ENCODE assay signal across 9 cellular contexts in the genomic region with DNA sequence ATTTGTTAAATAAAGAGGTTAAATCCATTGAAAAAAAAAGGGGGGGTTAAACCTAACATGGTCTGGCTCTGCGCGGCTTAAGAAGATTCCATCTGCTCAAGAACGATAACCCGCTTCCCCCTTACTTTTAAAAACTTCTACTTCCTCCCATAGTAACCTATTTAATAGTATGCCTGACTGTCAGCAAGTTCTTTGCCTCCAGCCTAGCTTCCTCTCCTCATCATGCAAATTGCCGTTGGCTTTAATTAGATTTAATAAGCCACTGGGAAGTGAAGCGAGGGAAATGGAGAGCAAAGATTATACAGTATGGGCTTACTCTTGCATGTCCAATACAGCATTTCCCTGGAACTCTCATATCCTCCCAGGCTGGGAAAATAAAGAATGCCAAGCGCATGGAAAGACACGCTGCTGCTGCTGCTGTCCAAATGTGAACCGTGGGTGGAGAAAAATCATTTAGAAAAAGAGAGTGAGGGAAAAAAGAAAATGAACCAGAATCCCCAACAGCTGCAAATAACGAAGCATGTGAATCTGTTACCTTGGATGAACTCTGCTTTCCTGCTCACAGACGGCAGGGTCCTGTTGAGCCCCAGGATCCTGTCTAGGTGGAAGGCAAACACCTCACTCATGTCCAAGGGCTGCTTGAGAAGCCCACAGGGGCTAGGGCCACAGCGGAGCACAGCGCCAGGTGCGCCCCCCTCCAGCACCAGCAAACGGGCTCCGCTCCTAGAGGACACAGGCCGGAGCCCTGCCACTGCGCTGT. TPM values are rescaled to one million over a fixed set of nuclear protein-coding genes. Genes with fewer than 3 reads are reported as not detected.
DNase-seq lines count a peak whose midpoint lies in the region; ATAC-seq, FAIRE-seq and TF ChIP-seq lines count a peak whose summit lies in the region.
"Had no signal": no experiment of that assay in that cellular context is flagged by ENCODE, and none has a peak within 500 bp of the region (broad histone marks: within the 10 kb centered on the region; RNA-seq: fewer than 3 reads in every experiment).

No MANE protein-coding gene starts in this region.

- peaks cover 10% of the 10 kb centered on the region for H3K4me1 ChIP-seq in astrocyte (ENCODE audit: insufficient read depth, low read length)
- H3K4me1 ChIP-seq in thoracic aorta (ENCODE audit: control insufficient read depth in 1 of 2, low read depth in 2 of 2): peaks cover 17 to 55% of the 10 kb centered on the region in 2 donors

- H3K27me3 ChIP-seq in astrocyte (ENCODE audit: insufficient read depth, low read length) (no peaks in the 10 kb centered on the region), thoracic aorta (replicated peaks; ENCODE audit: insufficient read depth) (no peaks in the 10 kb centered on the region)

- H3K79me2 ChIP-seq in astrocyte (ENCODE audit: insufficient read depth, low read length): peaks cover 7% of the 10 kb centered on the region

- peak overlapping the region; percentile 73 for H3K4me2 ChIP-seq in astrocyte (ENCODE audit: low read length)

- H3K9me3 ChIP-seq in astrocyte (ENCODE audit: insufficient read depth, low read depth, low read length) (no peaks in the 10 kb centered on the region), thoracic aorta (no peaks in the 10 kb centered on the region)

- peaks cover 17% of the 10 kb centered on the region for H3K4me1 Mint-ChIP-seq in astrocyte (ENCODE audit: low read depth, unreplicated experiment)

- no peaks in the 10 kb centered on the region for H3K27me3 Mint-ChIP-seq in astrocyte (ENCODE audit: low read depth, unreplicated experiment)

- H3K36me3 ChIP-seq in astrocyte (ENCODE audit: insufficient read depth, low read length) (no peaks in the 10 kb centered on the region), thoracic aorta (no peaks in the 10 kb centered on the region)

- H3K27ac Mint-ChIP-seq in astrocyte (ENCODE audit: unreplicated experiment): peak overlapping the region; percentile 11

- H4K20me1 ChIP-seq in astrocyte (ENCODE audit: insufficient read depth, low read length): no peaks in the 10 kb centered on the region

- H2AFZ ChIP-seq in astrocyte (ENCODE audit: low read depth, low read length): peak overlapping the region; percentile 13

- TF ChIP-seq CTCF in astrocyte (IDR thresholded peaks at IDR 0.05; ENCODE audit: insufficient read depth, low read depth, low read length) (no peak), thoracic aorta (IDR thresholded peaks at IDR 0.05) (no peak)

- H3K4me3 ChIP-seq in astrocyte (ENCODE audit: insufficient read depth, low read depth, low read length) (peak overlapping the region; percentile 41), thoracic aorta (peak overlapping the region; percentile 84)

- H3K4me3 Mint-ChIP-seq in astrocyte (ENCODE audit: unreplicated experiment): peak overlapping the region; percentile 85

- peak overlapping the region; percentile 29 for H3K9ac ChIP-seq in astrocyte (ENCODE audit: low read length)

- ATAC-seq in HG03354 (IDR thresholded peaks at IDR 0.05; ENCODE audit: poor library complexity, severe bottlenecking, unreplicated experiment): peak; percentile 50
- ATAC-seq in left lobe of liver: peak; percentile 25
- no peak for ATAC-seq in thoracic aorta (ENCODE audit: insufficient number of reproducible peaks, low FRiP score, low read depth)
- no peak for ATAC-seq in GM18867 (IDR thresholded peaks at IDR 0.05; ENCODE audit: unreplicated experiment)

- FAIRE-seq in astrocyte (lab: Jason Lieb, UNC) (no peak), RCC 7860 (lab: Jason Lieb, UNC) (no peak)

- H3K36me3 Mint-ChIP-seq in astrocyte (ENCODE audit: low read depth, unreplicated experiment): peaks cover 2% of the 10 kb centered on the region

- no peaks in the 10 kb centered on the region for H3K9me3 Mint-ChIP-seq in astrocyte (ENCODE audit: unreplicated experiment)

- H3K27ac ChIP-seq in astrocyte (ENCODE audit: low read depth, low read length) (peak overlapping the region; percentile 8), thoracic aorta (peak overlapping the region; percentile 93 to 98)

- DNase-seq in astrocyte (ENCODE audit: low read depth) (peak; percentile 72), left lobe of liver (ENCODE audit: low spot score) (no peak), thoracic aorta (ENCODE audit: low spot score) (no peak), NK-92 (lab: John Stamatoyannopoulos, UW; ENCODE audit: unreplicated experiment) (no peak), RCC 7860 (ENCODE audit: low spot score) (no peak)
- no peak for DNase-seq in activated naive CD4-positive, alpha-beta T cell treated with Interleukin-2 at 50 U/mL for 16 hours

RNA-seq across cellular contexts. Expression of a gene that starts 2.7 kb away (rescaled TPM):
- total RNA-seq in astrocyte: 25.8 and 34.2 TPM in 2 replicates
- 3.2 TPM for total RNA-seq in left lobe of liver
- total RNA-seq in thoracic aorta: 100 to 1,000 TPM; 147 to 169 TPM
- total RNA-seq: T-helper 1 cell treated with Interleukin-12 subunit alpha and Interleukin-12 subunit beta and Interleukin-4 antibody, amounts not matched to agents 30 ng/mL and 1 ng/mL, for 36 hours had no signal

RNA-seq across cellular contexts. Expression of a gene that starts 40.2 kb away (rescaled TPM):
- total RNA-seq in astrocyte: 5.6 and 7.6 TPM in 2 replicates
- total RNA-seq in left lobe of liver: 1.5 TPM
- total RNA-seq in thoracic aorta: 10 to 100 TPM; 22.6 to 24.2 TPM

Comparison
In these comparisons a context has a peak if more than half of its experiments do, and no peak if none do; other contexts are left out.
1. ATAC-seq: peak in HG03354 (single experiment) and left lobe of liver (single experiment); none in thoracic aorta (single experiment) and GM18867 (single experiment).